In the genomic region with DNA sequence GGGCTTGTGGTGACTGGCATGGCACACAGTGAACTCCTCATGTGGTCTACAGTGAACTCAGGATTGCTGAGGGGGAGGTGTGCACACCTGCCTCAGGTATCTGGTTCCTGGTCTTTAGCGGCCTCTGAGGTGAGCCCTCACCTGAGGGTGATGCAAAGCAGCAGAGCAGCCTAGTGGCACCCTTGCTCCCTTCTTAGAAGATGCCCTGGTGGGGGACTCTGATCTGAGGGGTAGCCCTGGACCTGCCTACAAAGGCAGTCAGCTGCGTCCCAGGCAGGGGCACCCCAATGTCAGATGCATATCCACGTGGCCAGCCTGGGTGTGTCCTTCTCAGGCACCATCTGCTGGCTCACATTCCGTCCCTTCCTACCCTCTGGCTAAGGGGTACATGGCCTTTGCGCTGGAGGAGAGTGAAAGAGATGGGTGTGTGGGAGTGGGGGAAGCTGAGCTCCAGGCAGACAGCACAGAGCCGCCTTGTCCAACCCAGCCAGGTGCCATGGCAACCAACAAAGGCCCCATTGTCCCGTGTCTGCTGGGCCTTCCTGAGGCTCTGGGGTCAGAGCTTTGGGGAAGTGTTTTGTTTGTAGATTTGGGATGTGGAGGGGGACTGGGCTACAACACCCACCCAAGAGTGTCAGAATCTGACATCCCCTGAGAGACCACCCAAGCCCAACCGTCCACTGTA, we compare ENCODE assay signal across 14 cellular contexts. TPM values are rescaled to one million over a fixed set of nuclear protein-coding genes. Genes with fewer than 3 reads are reported as not detected.
A peak's percentile ranks its signal among the peaks of the same experiment; 100 is the strongest.
DNase-seq lines count a peak whose midpoint lies in the region; ATAC-seq and TF ChIP-seq lines count a peak whose summit lies in the region.
"Had no signal": no experiment of that assay in that cellular context is flagged by ENCODE, and none has a peak within 500 bp of the region (broad histone marks: within the 10 kb centered on the region; RNA-seq: fewer than 3 reads in every experiment).

No MANE protein-coding gene starts in this region.

- H3K27me3 ChIP-seq in GM23248 (replicated peaks; ENCODE audit: insufficient read depth) (no peaks in the 10 kb centered on the region; the same call in 1 of the 2 replicates), hepatocyte (no peaks in the 10 kb centered on the region)
- H3K27me3 ChIP-seq: BLaER1 treated with 17β-estradiol and CSF1 and Interleukin-3, amounts not matched to agents 10 nM and 100 nM had no signal

- H3K4me3 ChIP-seq in GM23248 (no peak overlapping the region), hepatocyte (no peak overlapping the region)
- H3K4me3 ChIP-seq: BLaER1 treated with 17β-estradiol and CSF1 and Interleukin-3, amounts not matched to agents 10 nM and 100 nM; lower lobe of right lung had no signal

- H3K27ac ChIP-seq in GM23248 (no peak overlapping the region), hepatocyte (no peak overlapping the region)
- H3K27ac ChIP-seq: BLaER1 treated with 17β-estradiol and CSF1 and Interleukin-3, amounts not matched to agents 10 nM and 100 nM; foreskin keratinocyte; lower lobe of right lung had no signal

- no peaks in the 10 kb centered on the region for H3K79me2 ChIP-seq in GM23248 (ENCODE audit: insufficient read depth)
- no peaks in the 10 kb centered on the region for H3K79me2 ChIP-seq in hepatocyte

- no peak for ATAC-seq in GM21529 (IDR thresholded peaks at IDR 0.05; ENCODE audit: unreplicated experiment)
- ATAC-seq: lower lobe of right lung, Panc1 had no signal

- no peak overlapping the region for H3K9ac ChIP-seq in GM23248
- H3K9ac ChIP-seq: BLaER1 treated with 17β-estradiol and CSF1 and Interleukin-3, amounts not matched to agents 10 nM and 100 nM had no signal

- no peaks in the 10 kb centered on the region for H4K20me1 ChIP-seq in GM23248 (ENCODE audit: insufficient read depth)
- H4K20me1 ChIP-seq in hepatocyte (ENCODE audit: insufficient read depth, poor library complexity, severe bottlenecking): no peaks in the 10 kb centered on the region
- H4K20me1 ChIP-seq: BLaER1 treated with 17β-estradiol and CSF1 and Interleukin-3, amounts not matched to agents 10 nM and 100 nM had no signal

- in situ Hi-C loops in GM13977 (cut with MboI; ENCODE audit: low pct_unique_long_range_greater_than_20kb, low sequenced_read_pairs, unreplicated experiment): loop anchor here (25.0 kb wide), 1 partner anchor 290 kb away; no protein-coding TSS in a partner anchor
- in situ Hi-C loops in GM23248 (cut with MboI): no loop called here

- 41 to 44% methylated on average over 8 of the region's 8 CpGs for WGBS in GM23248 (ENCODE audit: low coverage in 1 of 2, low lambda C conversion rate in 2 of 2, missing lambda C conversion rate in 2 of 2), 2 experiments
- WGBS in hepatocyte (ENCODE audit: low lambda C conversion rate, missing lambda C conversion rate): 57% methylated on average over 8 of the region's 8 CpGs

- H3K9me3 ChIP-seq in GM23248 (ENCODE audit: low read depth) (no peaks in the 10 kb centered on the region), hepatocyte (ENCODE audit: low read depth) (no peaks in the 10 kb centered on the region)
- H3K9me3 ChIP-seq: BLaER1 treated with 17β-estradiol and CSF1 and Interleukin-3, amounts not matched to agents 10 nM and 100 nM; lower lobe of right lung had no signal

- H3K4me1 ChIP-seq in GM23248 (ENCODE audit: insufficient read depth) (no peaks in the 10 kb centered on the region), hepatocyte (ENCODE audit: insufficient read depth) (no peaks in the 10 kb centered on the region)
- H3K4me1 ChIP-seq: foreskin keratinocyte had no signal

- H3K36me3 ChIP-seq in GM23248 (ENCODE audit: low read depth) (no peaks in the 10 kb centered on the region), hepatocyte (replicated peaks; ENCODE audit: insufficient read depth, low read depth) (no peaks in the 10 kb centered on the region)
- H3K36me3 ChIP-seq: BLaER1 treated with 17β-estradiol and CSF1 and Interleukin-3, amounts not matched to agents 10 nM and 100 nM; lower lobe of right lung had no signal

- no peaks in the 10 kb centered on the region for H3K9me2 ChIP-seq in GM23248 (ENCODE audit: insufficient read depth)
- no peaks in the 10 kb centered on the region for H3K9me2 ChIP-seq in hepatocyte (replicated peaks; ENCODE audit: insufficient read depth)

- DNase-seq in GM13977 (ENCODE audit: low spot score) (peak; percentile 14), NCI-H510A treated with DMSO at 0.1 percent for 48 hours (lab: John Stamatoyannopoulos, UW) (peak; percentile 61), epidermal melanocyte (ENCODE audit: insufficient read length, low spot score) (peak; percentile 96), occipital lobe (lab: John Stamatoyannopoulos, UW) (peak; percentile 78), GM23248 (no peak), hepatocyte (ENCODE audit: low spot score) (no peak), cerebellar cortex (ENCODE audit: low spot score) (no peak)
- DNase-seq: cerebellar nuclear complex, foreskin keratinocyte, lower lobe of right lung, NCI-H1105 had no signal

- no peak overlapping the region for H3K4me2 ChIP-seq in GM23248 (ENCODE audit: unreplicated experiment)
- H3K4me2 ChIP-seq in hepatocyte: no peak overlapping the region
- H3K4me2 ChIP-seq: BLaER1 treated with 17β-estradiol and CSF1 and Interleukin-3, amounts not matched to agents 10 nM and 100 nM had no signal

- TF ChIP-seq CTCF in GM13977 (IDR thresholded peaks at IDR 0.05; ENCODE audit: extremely low read depth, insufficient read depth, missing control alignments): no peak
- TF ChIP-seq CTCF in hepatocyte (IDR thresholded peaks at IDR 0.05; ENCODE audit: poor library complexity): no peak

- H2AFZ ChIP-seq in GM23248 (no peak overlapping the region), hepatocyte (no peak overlapping the region)

- no peaks in the 10 kb centered on the region for H3F3A ChIP-seq in GM23248 (ENCODE audit: insufficient read depth)

RNA-seq across cellular contexts. Expression of a gene that starts 5.8 kb away (rescaled TPM):
- total RNA-seq in occipital lobe: 4.1 TPM
- total RNA-seq in GM23248 (2014; rRNA removed; shearing (Covaris generic)): not detected in 2 replicates
- polyA plus RNA-seq in GM23248 (2016; fragmentation: Nextera tagmentation; extraction: Ambion mirVana): not detected in 2 replicates
- 8.9 and 12.2 TPM in 2 replicates for total RNA-seq in hepatocyte
- 14.3 and 14.8 TPM in 2 replicates for polyA plus RNA-seq in hepatocyte
- total RNA-seq: foreskin keratinocyte had no signal

RNA-seq across cellular contexts. Expression of a gene that starts 54.3 kb away (rescaled TPM):
- total RNA-seq in occipital lobe (70.3 TPM), hepatocyte (21.1 and 24.5 TPM in 2 replicates)
- 26.4 and 26.7 TPM in 2 replicates for total RNA-seq in GM23248 (2014; rRNA removed; shearing (Covaris generic))
- polyA plus RNA-seq in GM23248 (2016; fragmentation: Nextera tagmentation; extraction: Ambion mirVana) (8.2 and 9.1 TPM in 2 replicates), hepatocyte (5.7 and 6.3 TPM in 2 replicates)

Comparison
In these comparisons a context has a peak if more than half of its experiments do, and no peak if none do; other contexts are left out.
1. DNase-seq: peak in GM13977 (single experiment), NCI-H510A treated with DMSO at 0.1 percent for 48 hours (single experiment), epidermal melanocyte (single experiment) and occipital lobe (single experiment); none in GM23248 (single experiment), hepatocyte (single experiment) and cerebellar cortex (single experiment).